Comparison of ENCODE assay signal across 17 cellular contexts in genomic region chr17:68749742-68750562, GRCh38.
DNase-seq lines count a peak whose midpoint lies in the region; ATAC-seq and TF ChIP-seq lines count a peak whose summit lies in the region.
"Had no signal": no experiment of that assay in that cellular context is flagged by ENCODE, and none has a peak within 500 bp of the region (broad histone marks: within the 10 kb centered on the region; RNA-seq: fewer than 3 reads in every experiment).

No MANE protein-coding gene starts in this region.

- H4K5ac ChIP-seq in H9 (ENCODE audit: insufficient read length, low read depth, low read length), result no peak overlapping the region

- H3K27ac ChIP-seq in H9 (ENCODE audit: insufficient read length, low read depth, low read length), result peak overlapping the region; percentile 75
- H3K27ac ChIP-seq: BLaER1, thoracic aorta had no signal

- no peak overlapping the region for H2AK5ac ChIP-seq in H9 (ENCODE audit: insufficient read length, low read length)

- no peak overlapping the region for H2BK15ac ChIP-seq in H9 (ENCODE audit: low read depth, low read length)

- H3K56ac ChIP-seq in H9 (ENCODE audit: insufficient read length, low read depth, low read length), result no peak overlapping the region

- no peaks in the 10 kb centered on the region for H3K79me1 ChIP-seq in H9 (ENCODE audit: insufficient read depth, low read depth, low read length, poor library complexity, severe bottlenecking)

- no peak overlapping the region for H3T11ph ChIP-seq in H9 (ENCODE audit: low read length)

- no peak overlapping the region for H3K18ac ChIP-seq in H9 (ENCODE audit: insufficient read length, low read depth, low read length)

- H3K27me3 ChIP-seq in H9 (ENCODE audit: insufficient read depth, low read length) (no peaks in the 10 kb centered on the region), NT2/D1 (ENCODE audit: insufficient read depth, insufficient read length) (no peaks in the 10 kb centered on the region)
- H3K27me3 ChIP-seq: BLaER1 had no signal

- H3K9me3 ChIP-seq in H9 (ENCODE audit: control insufficient read depth, low read depth, low read length) (peaks cover 1% of the 10 kb centered on the region), NT2/D1 (ENCODE audit: insufficient read depth, low read length) (peaks cover 9% of the 10 kb centered on the region; the same call in 1 of the 2 replicates)

- no CpG with 5 or more reads among the region's 15 CpGs for WGBS in H9 (ENCODE audit: extremely low coverage, insufficient read length, low lambda C conversion rate)

- peak overlapping the region; percentile 90 to 97 (median 91) for H3K27ac Mint-ChIP-seq in H9
- H3K27ac Mint-ChIP-seq in osteocyte (ENCODE audit: unreplicated experiment), result no peak overlapping the region
- H3K27ac Mint-ChIP-seq in activated naive CD8-positive, alpha-beta T cell treated with anti-CD3 and anti-CD28 coated beads, Interleukin-2, amount 50 U/mL, for 24 hours, result no peak overlapping the region
- H3K27ac Mint-ChIP-seq: activated T-cell treated with anti-CD3 and anti-CD28 coated beads, Interleukin-2, amount 50 U/mL, for 72 hours had no signal

- H3K14ac ChIP-seq in H9 (ENCODE audit: insufficient read depth, low read length), result no peak overlapping the region

- peak overlapping the region; percentile 3 to 45; a peak in 4 of 5 replicates for H3K4me3 Mint-ChIP-seq in H9
- no peak overlapping the region for H3K4me3 Mint-ChIP-seq in osteocyte (ENCODE audit: unreplicated experiment)
- no peak overlapping the region for H3K4me3 Mint-ChIP-seq in activated naive CD8-positive, alpha-beta T cell treated with anti-CD3 and anti-CD28 coated beads, Interleukin-2, amount 50 U/mL, for 24 hours
- H3K4me3 Mint-ChIP-seq: activated T-cell treated with anti-CD3 and anti-CD28 coated beads, Interleukin-2, amount 50 U/mL, for 72 hours had no signal

- H3K27me3 Mint-ChIP-seq in H9 (ENCODE audit: low read depth), result peaks cover 1% of the 10 kb centered on the region; the same call in 1 of the 2 replicates
- peaks cover 5% of the 10 kb centered on the region for H3K27me3 Mint-ChIP-seq in osteocyte (ENCODE audit: unreplicated experiment)
- H3K27me3 Mint-ChIP-seq in activated naive CD8-positive, alpha-beta T cell treated with anti-CD3 and anti-CD28 coated beads, Interleukin-2, amount 50 U/mL, for 24 hours, result no peaks in the 10 kb centered on the region

- H2BK5ac ChIP-seq in H9 (ENCODE audit: insufficient read length, low read length), result no peak overlapping the region

- no peak overlapping the region for H3K9ac ChIP-seq in H9 (ENCODE audit: extremely low read depth, insufficient read length, low read length)
- H3K9ac ChIP-seq in NT2/D1 (ENCODE audit: insufficient read length, low read depth), result peak overlapping the region; percentile 12
- H3K9ac ChIP-seq: BLaER1 had no signal

- H3K4me3 ChIP-seq in NT2/D1 (ENCODE audit: insufficient read length, low read depth) (no peak overlapping the region), fibroblast of mammary gland (ENCODE audit: control insufficient read depth, low read depth, low read length) (no peak overlapping the region), retinal pigment epithelial cell (ENCODE audit: low read length) (peak overlapping the region; percentile 11)
- H3K4me3 ChIP-seq: BLaER1, thoracic aorta had no signal

- H3K36me3 ChIP-seq in NT2/D1 (ENCODE audit: insufficient read depth, insufficient read length, low read length), result no peaks in the 10 kb centered on the region
- H3K36me3 ChIP-seq: BLaER1, thoracic aorta had no signal

- DNase-seq in H9, result no peak
- peak; percentile 44 for DNase-seq in NT2/D1 (ENCODE audit: low read depth, low spot score)
- DNase-seq in fibroblast of mammary gland (ENCODE audit: low read depth), result peak; percentile 69
- DNase-seq in retinal pigment epithelial cell (ENCODE audit: low read depth), result peak; percentile 40
- DNase-seq in DMS114 treated with DMSO at 0.1 percent for 48 hours (lab: John Stamatoyannopoulos, UW; ENCODE audit: unreplicated experiment), result no peak
- DNase-seq in NCI-H1694 treated with DMSO at 0.1 percent for 48 hours (lab: John Stamatoyannopoulos, UW), result no peak
- DNase-seq in osteocyte (ENCODE audit: extremely low spot score, unreplicated experiment), result no peak
- no peak for DNase-seq in activated naive CD8-positive, alpha-beta T cell treated with anti-CD3 and anti-CD28 coated beads, Interleukin-2, amount 50 U/mL, for 24 hours
- DNase-seq: activated CD4-positive, alpha-beta T cell treated with anti-CD3 and anti-CD28 coated beads, Interleukin-2, amount 50 U/mL, for 4 hours; activated T-cell treated with anti-CD3 and anti-CD28 coated beads, Interleukin-2, amount 50 U/mL, for 72 hours; caudate nucleus; DMS79; effector memory CD4-positive, alpha-beta T cell; NCI-H2029 treated with DMSO at 0.1 percent for 48 hours; stimulated activated CD4-positive, alpha-beta T cell treated with anti-CD3 and anti-CD28 coated beads, Interleukin-4, amount 100 ng/mL, for 4 hours had no signal

- no peaks in the 10 kb centered on the region for H3K23me2 ChIP-seq in H9 (ENCODE audit: insufficient read length, low read depth, low read length, poor library complexity, severe bottlenecking)

- H3K79me2 ChIP-seq in H9 (ENCODE audit: insufficient read depth, low read length), result no peaks in the 10 kb centered on the region

- no peak overlapping the region for H3K4ac ChIP-seq in H9 (ENCODE audit: low read depth, low read length)

- peak overlapping the region; percentile 42 for H3K4me2 ChIP-seq in H9 (ENCODE audit: insufficient read depth, insufficient read length, low read length)
- H3K4me2 ChIP-seq: BLaER1 had no signal

- H4K20me1 ChIP-seq in H9 (ENCODE audit: control insufficient read depth, insufficient read depth, insufficient read length), result no peaks in the 10 kb centered on the region
- H4K20me1 ChIP-seq: BLaER1 had no signal

- H3K9me3 Mint-ChIP-seq in H9, result peaks cover 14 to 34% of the 10 kb centered on the region in 2 experiments
- H3K9me3 Mint-ChIP-seq in osteocyte (ENCODE audit: unreplicated experiment), result no peaks in the 10 kb centered on the region
- H3K9me3 Mint-ChIP-seq in activated naive CD8-positive, alpha-beta T cell treated with anti-CD3 and anti-CD28 coated beads, Interleukin-2, amount 50 U/mL, for 24 hours, result no peaks in the 10 kb centered on the region
- H3K9me3 Mint-ChIP-seq: activated T-cell treated with anti-CD3 and anti-CD28 coated beads, Interleukin-2, amount 50 U/mL, for 72 hours had no signal

- no peak for TF ChIP-seq CTCF in H9 (conservative IDR thresholded peaks at IDR 0.05)
- TF ChIP-seq CTCF in fibroblast of mammary gland (conservative IDR thresholded peaks at IDR 0.05; ENCODE audit: control insufficient read depth, insufficient read depth, low read depth, low read length), result no peak
- no peak for TF ChIP-seq CTCF in retinal pigment epithelial cell (conservative IDR thresholded peaks at IDR 0.05; ENCODE audit: low read depth, low read length)
- TF ChIP-seq CTCF in osteocyte (IDR thresholded peaks at IDR 0.05), result no peak

- no peak overlapping the region for H3K23ac ChIP-seq in H9 (ENCODE audit: insufficient read length, low read depth, low read length)

- H3K36me3 Mint-ChIP-seq in H9 (ENCODE audit: insufficient read depth in 1 of 3, low read depth in 3 of 3) (peaks cover 6 to 28% (median 11%) of the 10 kb centered on the region in 3 experiments; a peak in 6 of 7 replicates), osteocyte (ENCODE audit: unreplicated experiment) (no peaks in the 10 kb centered on the region)
- H3K36me3 Mint-ChIP-seq in activated naive CD8-positive, alpha-beta T cell treated with anti-CD3 and anti-CD28 coated beads, Interleukin-2, amount 50 U/mL, for 24 hours (ENCODE audit: low read depth), result no peaks in the 10 kb centered on the region

- no peak overlapping the region for H4K91ac ChIP-seq in H9 (ENCODE audit: insufficient read length, low read depth, low read length)

- no peak overlapping the region for H2BK120ac ChIP-seq in H9 (ENCODE audit: low read depth, low read length, poor library complexity, severe bottlenecking)

- H3K4me1 Mint-ChIP-seq in H9, result peaks cover 27 to 33% of the 10 kb centered on the region in 2 experiments
- H3K4me1 Mint-ChIP-seq in osteocyte (ENCODE audit: unreplicated experiment), result no peaks in the 10 kb centered on the region
- H3K4me1 Mint-ChIP-seq in activated naive CD8-positive, alpha-beta T cell treated with anti-CD3 and anti-CD28 coated beads, Interleukin-2, amount 50 U/mL, for 24 hours, result no peaks in the 10 kb centered on the region

- H2AFZ ChIP-seq in H9 (ENCODE audit: low read length), result peak overlapping the region; percentile 71

- no peak overlapping the region for H4K8ac ChIP-seq in H9 (replicated peaks; ENCODE audit: insufficient read length, low read depth, low read length)

- peaks cover 2% of the 10 kb centered on the region; the same call in 1 of the 2 replicates for H3K4me1 ChIP-seq in H9 (ENCODE audit: insufficient read depth, low read length)
- no peaks in the 10 kb centered on the region for H3K4me1 ChIP-seq in NT2/D1 (ENCODE audit: insufficient read depth, insufficient read length)
- H3K4me1 ChIP-seq: BLaER1 had no signal

- no peak overlapping the region for H2BK12ac ChIP-seq in H9 (ENCODE audit: insufficient read length, low read depth, low read length)

- H2BK20ac ChIP-seq in H9 (ENCODE audit: low read depth, low read length, poor library complexity, severe bottlenecking), result no peak overlapping the region

- no peak for ATAC-seq in activated naive CD8-positive, alpha-beta T cell treated with anti-CD3 and anti-CD28 coated beads, Interleukin-2, amount 50 U/mL, for 24 hours
- ATAC-seq: activated T-cell treated with anti-CD3 and anti-CD28 coated beads, Interleukin-2, amount 50 U/mL, for 72 hours had no signal

Comparison
In these comparisons a context has a peak if more than half of its experiments do, and no peak if none do; other contexts are left out.
1. DNase-seq: peak in NT2/D1 (single experiment), fibroblast of mammary gland (single experiment) and retinal pigment epithelial cell (single experiment); none in H9 (single experiment), DMS114 treated with DMSO at 0.1 percent for 48 hours (single experiment), NCI-H1694 treated with DMSO at 0.1 percent for 48 hours (single experiment), osteocyte (single experiment) and activated naive CD8-positive, alpha-beta T cell treated with anti-CD3 and anti-CD28 coated beads, Interleukin-2, amount 50 U/mL, for 24 hours (single experiment).
2. H3K27ac Mint-ChIP-seq: peak in H9 (3 of 3); none in osteocyte (single experiment) and activated naive CD8-positive, alpha-beta T cell treated with anti-CD3 and anti-CD28 coated beads, Interleukin-2, amount 50 U/mL, for 24 hours (single experiment).
3. H3K4me3 Mint-ChIP-seq: peak in H9 (2 of 2); none in osteocyte (single experiment) and activated naive CD8-positive, alpha-beta T cell treated with anti-CD3 and anti-CD28 coated beads, Interleukin-2, amount 50 U/mL, for 24 hours (single experiment).